In the genomic region with DNA sequence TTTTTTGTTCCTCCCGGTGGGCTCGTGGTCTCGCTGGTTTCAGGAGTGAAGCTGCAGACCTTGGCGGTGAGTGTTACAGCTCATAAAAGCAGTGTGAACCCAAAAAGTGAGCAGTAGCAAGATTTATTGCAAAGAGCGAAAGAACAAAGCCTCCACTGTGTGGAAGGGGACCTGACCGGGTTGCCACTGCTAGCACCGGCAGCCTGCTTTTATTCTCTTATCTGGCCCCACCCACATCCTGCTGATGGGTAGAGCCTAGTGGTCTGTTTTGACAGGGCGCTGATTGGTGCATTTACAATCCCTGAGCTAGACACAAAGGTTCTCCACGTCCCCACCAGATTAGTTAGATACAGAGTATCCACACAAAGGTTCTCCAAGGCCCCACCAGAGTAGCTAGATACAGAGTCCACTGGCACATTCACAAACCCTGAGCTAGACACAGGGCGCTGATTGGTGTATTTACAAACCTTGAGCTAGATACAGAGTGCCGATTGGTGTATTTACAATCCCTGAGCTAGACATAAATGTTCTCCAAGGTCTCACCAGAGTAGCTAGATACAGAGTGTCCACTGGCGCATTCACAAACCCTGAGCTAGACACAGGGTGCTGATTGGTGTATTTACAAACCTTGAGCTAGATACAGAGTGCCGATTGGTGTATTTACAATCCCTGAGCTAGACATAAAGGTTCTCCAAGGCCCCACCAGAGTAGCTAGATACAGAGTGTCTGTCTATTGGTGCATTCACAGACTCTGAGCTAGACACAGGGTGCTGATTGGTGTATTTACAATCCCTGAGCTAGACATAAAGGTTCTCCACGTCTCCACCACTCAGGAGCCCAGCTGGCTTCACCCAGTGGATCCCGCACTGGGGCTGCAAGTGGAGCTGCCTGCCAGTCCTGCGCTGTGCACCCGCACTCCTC, we compare ENCODE assay signal across 1 cellular context.
TF ChIP-seq lines count a peak whose summit lies in the region.

No MANE protein-coding gene starts in this region.

TF ChIP-seq in K562, 482 proteins besides CTCF, POLR2A, EP300 and RAD21:
- TF ChIP-seq NFYB (IDR thresholded peaks at IDR 0.05; ENCODE audit: extremely low read depth, insufficient read length), result peak; percentile 50
TF ChIP-seq in K562: peak in this region for 1; not testable (repeated sequence) for 481.
